ENCODE assay signal across 8 cellular contexts in genomic region chr3:9843715-9844438, GRCh38. TPM values are rescaled to one million over a fixed set of nuclear protein-coding genes. Genes with fewer than 3 reads are reported as not detected.
DNase-seq lines count a peak whose midpoint lies in the region; ATAC-seq and TF ChIP-seq lines count a peak whose summit lies in the region.

RPUSD3 (minus strand) TSS chr3:9844008; CDS start chr3:9843990, 18 bp downstream.

- no peaks in the 10 kb centered on the region for H3K27me3 ChIP-seq in fibroblast of lung (ENCODE audit: control insufficient read depth, insufficient read depth, low read length)

- H3K79me2 ChIP-seq in fibroblast of lung (ENCODE audit: control insufficient read depth, insufficient read depth, low read length): no peaks in the 10 kb centered on the region

- H3K36me3 Mint-ChIP-seq in activated T-helper 17 cell treated with anti-CD3 and anti-CD28 coated beads, Interleukin-2, amount 50 U/mL, for 72 hours (ENCODE audit: low read depth): peaks cover 51% of the 10 kb centered on the region
- H3K36me3 Mint-ChIP-seq in naive thymus-derived CD8-positive, alpha-beta T cell: peaks cover 0 to 33% (median 6%) of the 10 kb centered on the region in 3 donors

- H3K4me2 ChIP-seq in fibroblast of lung (ENCODE audit: extremely low read depth, insufficient read depth, low read length): peak within 1 kb of the TSS; percentile 95

- H3K4me3 Mint-ChIP-seq in activated T-helper 17 cell treated with anti-CD3 and anti-CD28 coated beads, Interleukin-2, amount 50 U/mL, for 72 hours: peak within 1 kb of the TSS; percentile 100
- peak within 1 kb of the TSS; percentile 92 to 100 (median 96) for H3K4me3 Mint-ChIP-seq in naive thymus-derived CD8-positive, alpha-beta T cell

- peak within 1 kb of the TSS; percentile 71 for H3K9ac ChIP-seq in fibroblast of lung (ENCODE audit: insufficient read depth, low read length)

- peak; percentile 98 for ATAC-seq in GM21737 (IDR thresholded peaks at IDR 0.05; ENCODE audit: unreplicated experiment)
- peak; percentile 96 for ATAC-seq in activated T-helper 17 cell treated with anti-CD3 and anti-CD28 coated beads, Interleukin-2, amount 50 U/mL, for 72 hours (replicated peaks)
- peak; percentile 99 for ATAC-seq in naive thymus-derived CD8-positive, alpha-beta T cell

- H3K36me3 ChIP-seq in KOPT-K1 (ENCODE audit: insufficient read depth, low read length) (peaks cover 33% of the 10 kb centered on the region), fibroblast of lung (ENCODE audit: control insufficient read depth, insufficient read depth, low read length) (peaks cover 6% of the 10 kb centered on the region)

- no peak for TF ChIP-seq CTCF in RWPE1 (conservative IDR thresholded peaks at IDR 0.05; ENCODE audit: low read depth)
- TF ChIP-seq CTCF in fibroblast of lung (conservative IDR thresholded peaks at IDR 0.05 in 1 of 2, IDR thresholded peaks at IDR 0.05 in 1 of 2; ENCODE audit: low read depth in 1 of 2, low read length in 2 of 2): no peak

- no peaks in the 10 kb centered on the region for H3K9me3 Mint-ChIP-seq in activated T-helper 17 cell treated with anti-CD3 and anti-CD28 coated beads, Interleukin-2, amount 50 U/mL, for 72 hours
- H3K9me3 Mint-ChIP-seq in naive thymus-derived CD8-positive, alpha-beta T cell: no peaks in the 10 kb centered on the region

- peak within 1 kb of the TSS; percentile 71 to 96 (median 86) for H3K4me3 ChIP-seq in fibroblast of lung (replicated peaks in 1 of 4; ENCODE audit: control extremely low read depth in 1 of 4, insufficient read depth in 1 of 4, low read depth in 3 of 4, low read length in 4 of 4)

- H3K27ac ChIP-seq in KOPT-K1 (ENCODE audit: low read depth, low read length, poor library complexity, severe bottlenecking) (peak within 1 kb of the TSS; percentile 70), RWPE1 (peak within 1 kb of the TSS; percentile 90), fibroblast of lung (ENCODE audit: insufficient read depth, low read length) (peak within 1 kb of the TSS; percentile 79)

- H3K4me1 Mint-ChIP-seq in activated T-helper 17 cell treated with anti-CD3 and anti-CD28 coated beads, Interleukin-2, amount 50 U/mL, for 72 hours: peaks cover 10% of the 10 kb centered on the region
- H3K4me1 Mint-ChIP-seq in naive thymus-derived CD8-positive, alpha-beta T cell: peaks cover 12 to 41% (median 31%) of the 10 kb centered on the region in 4 donors

- DNase-seq in DMS79 (lab: John Stamatoyannopoulos, UW): peak; percentile 52
- peak; percentile 100 for DNase-seq in RWPE1 (ENCODE audit: low spot score)
- peak; percentile 93 to 96 for DNase-seq in fibroblast of lung (ENCODE audit: low read depth in 2 of 2)
- DNase-seq in naive thymus-derived CD8-positive, alpha-beta T cell: peak; percentile 90 to 99 (median 96)
- peak; percentile 88 to 96 (median 94) for DNase-seq in stimulated activated naive CD4-positive, alpha-beta T cell (lab: John Stamatoyannopoulos, UW)

- H3K9me3 ChIP-seq in KOPT-K1 (ENCODE audit: insufficient read depth, low read length, poor library complexity, severe bottlenecking) (no peaks in the 10 kb centered on the region), fibroblast of lung (ENCODE audit: control insufficient read depth, insufficient read depth, low read depth, low read length) (no peaks in the 10 kb centered on the region)

- H3K27me3 Mint-ChIP-seq in activated T-helper 17 cell treated with anti-CD3 and anti-CD28 coated beads, Interleukin-2, amount 50 U/mL, for 72 hours: no peaks in the 10 kb centered on the region
- no peaks in the 10 kb centered on the region for H3K27me3 Mint-ChIP-seq in naive thymus-derived CD8-positive, alpha-beta T cell

- POLR2A ChIA-PET in RWPE1 (lab: Yijun Ruan, JAX; ENCODE audit: low non-redundant PET): no interaction called here
- POLR2A ChIA-PET in naive thymus-derived CD8-positive, alpha-beta T cell (lab: Charles Lee): interaction anchor here (0.6 to 1.8 kb wide), 7 partner anchors 9 to 195 kb away, joined by 3 to 8 read pairs (median 5); partner anchors contain the start of genes CRELD1, JAGN1 and MTMR14

- CTCF ChIA-PET in RWPE1 (lab: Yijun Ruan, JAX): interaction anchor here (1.2 kb wide), 1 partner anchor 102 kb away, joined by 5 read pairs; no protein-coding TSS in a partner anchor

- peaks cover 4% of the 10 kb centered on the region for H3K4me1 ChIP-seq in fibroblast of lung (ENCODE audit: control insufficient read depth, extremely low read depth, insufficient read depth, low read length)

- peak within 1 kb of the TSS; percentile 96 for H3K27ac Mint-ChIP-seq in activated T-helper 17 cell treated with anti-CD3 and anti-CD28 coated beads, Interleukin-2, amount 50 U/mL, for 72 hours
- H3K27ac Mint-ChIP-seq in naive thymus-derived CD8-positive, alpha-beta T cell: peak within 1 kb of the TSS; percentile 82 to 96 (median 94)

- peak within 1 kb of the TSS; percentile 99 for H2AFZ ChIP-seq in fibroblast of lung (ENCODE audit: low read length)

- no peaks in the 10 kb centered on the region for H4K20me1 ChIP-seq in fibroblast of lung (ENCODE audit: control insufficient read depth, extremely low read depth, insufficient read depth, low read length)

RNA-seq across cellular contexts. Expression of gene RPUSD3, which starts in this region (rescaled TPM):
- total RNA-seq in activated T-helper 17 cell treated with anti-CD3 and anti-CD28 coated beads, Interleukin-2, amount 50 U/mL, for 72 hours: 10 to 100 TPM; 65.9 to 66.9 TPM
- 16.2 and 22.1 TPM in 2 replicates for total RNA-seq in fibroblast of lung
- 17.3 and 29.9 TPM in 2 replicates for polyA plus RNA-seq in fibroblast of lung
- polyA plus RNA-seq in fibroblast of lung (2012): 19.7 and 35.4 TPM in 2 replicates
- polyA minus RNA-seq in fibroblast of lung (ENCODE audit: low replicate concordance): 26.0 and 51.6 TPM in 2 replicates
- total RNA-seq in naive thymus-derived CD8-positive, alpha-beta T cell: 10 to 100 TPM; 44.0 to 52.8 TPM
- polyA plus RNA-seq in naive thymus-derived CD8-positive, alpha-beta T cell: 10 to 100 TPM; 55.6 to 62.4 (median 59.1) TPM

Comparison
In these comparisons a context has a peak if more than half of its experiments do, and no peak if none do; other contexts are left out.
1. Peak in every context shown above with its lines: DNase-seq, ATAC-seq, H3K4me3 ChIP-seq and H3K27ac ChIP-seq.